Comparison of ENCODE assay signal across 9 cellular contexts in genomic region chr5:109692011-109692410, GRCh38. TPM values are rescaled to one million over a fixed set of nuclear protein-coding genes. Genes with fewer than 3 reads are reported as not detected.
A peak's percentile ranks its signal among the peaks of the same experiment; 100 is the strongest.
DNase-seq lines count a peak whose midpoint lies in the region; ATAC-seq, FAIRE-seq and TF ChIP-seq lines count a peak whose summit lies in the region.
"Had no signal": no experiment of that assay in that cellular context is flagged by ENCODE, and none has a peak within 500 bp of the region (broad histone marks: within the 10 kb centered on the region; RNA-seq: fewer than 3 reads in every experiment).

No MANE protein-coding gene starts in this region.

- no peak for TF ChIP-seq POLR2A in H1 (IDR thresholded peaks at IDR 0.05; ENCODE audit: control extremely low read depth in 1 of 2, low read depth in 2 of 2, low read length in 2 of 2)

- H3K27ac ChIP-seq in H1 (ENCODE audit: low read depth, low read length) (no peak overlapping the region), rectal smooth muscle tissue (ENCODE audit: low read depth, low read length) (no peak overlapping the region)

- H3K23me2 ChIP-seq in H1 (ENCODE audit: low read depth, low read length) = no peaks in the 10 kb centered on the region; the same call in 1 of the 2 replicates

- no peak for TF ChIP-seq RAD21 in H1 (IDR thresholded peaks at IDR 0.05 in 1 of 2, conservative IDR thresholded peaks at IDR 0.05 in 1 of 2; ENCODE audit: low read depth in 2 of 2, low read length in 2 of 2)

- no peak for FAIRE-seq in H1 (lab: Jason Lieb, UNC)
- FAIRE-seq: endometrium had no signal

- CTCF ChIA-PET in H1 (lab: Charles Lee; ENCODE audit: partially characterized antibody) = interaction anchor here (0.8 to 1.8 kb wide), 5 partner anchors 10 to 153 kb away, joined by 3 to 5 read pairs (median 3); no protein-coding TSS in a partner anchor

- H3K79me1 ChIP-seq in H1 (ENCODE audit: low read depth, low read length) = no peaks in the 10 kb centered on the region; the same call in 1 of the 2 replicates

- no peak overlapping the region for H2BK12ac ChIP-seq in H1 (ENCODE audit: low read depth, low read length)

- H3K4ac ChIP-seq in H1 (replicated peaks; ENCODE audit: insufficient read length, low read depth, low read length) = no peak overlapping the region

- peak overlapping the region; percentile 81 to 84 for H3K4me2 ChIP-seq in H1 (ENCODE audit: insufficient read depth in 1 of 2, low read depth in 2 of 2, low read length in 2 of 2)

- peaks cover 0 to 3% of the 10 kb centered on the region in 2 experiments; a peak in 1 of 4 replicates for H3K9me3 ChIP-seq in H1 (ENCODE audit: insufficient read depth in 2 of 2, low read depth in 1 of 2, low read length in 1 of 2)

- no peak overlapping the region for H3K18ac ChIP-seq in H1 (ENCODE audit: extremely low read depth, low read length)

- no peak overlapping the region for H4K91ac ChIP-seq in H1 (replicated peaks; ENCODE audit: insufficient read length, low read length)

- peak; percentile 53 for DNase-seq in GM03348 (ENCODE audit: low spot score)
- peak; percentile 66 for DNase-seq in OCI-M1 (lab: John Stamatoyannopoulos, UW)
- no peak for DNase-seq in H1 (ENCODE audit: low read depth in 1 of 2, low spot score in 2 of 2)
- no peak for DNase-seq in medulla oblongata (ENCODE audit: extremely low spot score)
- no peak for DNase-seq in KBM-7
- DNase-seq in globus pallidus (ENCODE audit: low spot score) = no peak

- TF ChIP-seq EP300 in H1 (IDR thresholded peaks at IDR 0.05; ENCODE audit: borderline replicate concordance in 1 of 2, low read depth in 2 of 2, low read length in 2 of 2) = no peak

- POLR2A ChIA-PET in H1 (lab: Charles Lee; ENCODE audit: partially characterized antibody) = interaction anchor here (1.2 kb wide), 1 partner anchor 13 kb away, joined by 5 read pairs; no protein-coding TSS in a partner anchor

- no peak overlapping the region for H2BK120ac ChIP-seq in H1 (replicated peaks; ENCODE audit: low read depth, low read length)

- no peak overlapping the region for H2BK5ac ChIP-seq in H1 (ENCODE audit: low read depth, low read length)

- no peak overlapping the region for H2BK20ac ChIP-seq in H1 (ENCODE audit: low read length)

- no peaks in the 10 kb centered on the region for H3K27me3 ChIP-seq in H1 (replicated peaks in 1 of 4; ENCODE audit: control insufficient read depth in 3 of 4, extremely low read depth in 1 of 4, insufficient read depth in 3 of 4, low read length in 3 of 4)
- no peaks in the 10 kb centered on the region for H3K27me3 ChIP-seq in rectal smooth muscle tissue (ENCODE audit: control insufficient read depth, insufficient read depth, low read length)

- no peak overlapping the region for H3K56ac ChIP-seq in H1 (replicated peaks; ENCODE audit: insufficient read length, low read depth, low read length)

- TF ChIP-seq CTCF in H1 (IDR thresholded peaks at IDR 0.05; ENCODE audit: control extremely low read depth in 1 of 3, insufficient read depth in 1 of 3, low read depth in 1 of 3, low read length in 3 of 3) = no peak

- no peak overlapping the region for H4K8ac ChIP-seq in H1 (ENCODE audit: extremely low read depth, insufficient read depth, low read length)

- H3K23ac ChIP-seq in H1 (ENCODE audit: insufficient read length) = no peak overlapping the region

- no peak overlapping the region for H2AK5ac ChIP-seq in H1 (ENCODE audit: low read depth, low read length)

- 0 out of 8 replicates have a peak, but pooled peaks cover 0 to 2% (median 0%) of the 10 kb centered on the region in 4 experiments for H3K36me3 ChIP-seq in H1 (ENCODE audit: control insufficient read depth in 2 of 4, insufficient read depth in 4 of 4, low read length in 3 of 4)
- H3K36me3 ChIP-seq in rectal smooth muscle tissue (ENCODE audit: control insufficient read depth, insufficient read depth, low read length) = no peaks in the 10 kb centered on the region

- no peak for ATAC-seq in HG03196 (IDR thresholded peaks at IDR 0.05; ENCODE audit: unreplicated experiment)

- 95% methylated on average over 1 of the region's 1 CpG; no CpG with 5 or more reads in 1 of the 2 experiments for WGBS in H1 (ENCODE audit: extremely low coverage in 1 of 2, insufficient coverage in 1 of 2, insufficient read length in 1 of 2, insufficient replicate concordance in 2 of 2, low coverage in 1 of 2, low lambda C conversion rate in 2 of 2, missing lambda C conversion rate in 1 of 2), 2 experiments

- no peak overlapping the region for H2AFZ ChIP-seq in H1 (ENCODE audit: low read length)

- peaks cover 29 to 36% of the 10 kb centered on the region in 2 experiments for H4K20me1 ChIP-seq in H1 (replicated peaks in 1 of 2; ENCODE audit: control insufficient read depth in 1 of 2, insufficient read depth in 2 of 2, low read length in 2 of 2)

- no peak overlapping the region for H4K5ac ChIP-seq in H1 (ENCODE audit: insufficient read length, low read depth, low read length)

- H3K4me1 ChIP-seq in H1 (replicated peaks in 1 of 4; ENCODE audit: control insufficient read depth in 3 of 4, insufficient read depth in 4 of 4, low read length in 3 of 4) (peaks cover 2 to 17% (median 13%) of the 10 kb centered on the region in 4 experiments; a peak in 4 of 7 replicates), rectal smooth muscle tissue (ENCODE audit: control insufficient read depth, insufficient read depth, low read length) (peaks cover 16% of the 10 kb centered on the region)

- H3K79me2 ChIP-seq in H1 (ENCODE audit: control insufficient read depth in 1 of 2, insufficient read depth in 2 of 2, low read length in 2 of 2) = peaks cover 27 to 66% of the 10 kb centered on the region in 2 experiments

- in situ Hi-C loops in KBM-7 (cut with MboI; ENCODE audit: low pct_unique_long_range_greater_than_20kb, low sequenced_read_pairs) = no loop called here

- H3K9ac ChIP-seq in H1 (replicated peaks in 1 of 4; ENCODE audit: extremely low read depth in 1 of 4, low read depth in 3 of 4, low read length in 3 of 4) (no peak overlapping the region), rectal smooth muscle tissue (ENCODE audit: low read length) (no peak overlapping the region)

- H3K4me3 ChIP-seq in H1 (ENCODE audit: extremely low read depth in 1 of 4, insufficient read depth in 2 of 4, low read depth in 3 of 4, low read length in 4 of 4) (peak overlapping the region; percentile 15 to 93 (median 87); a peak in 4 of 8 replicates), rectal smooth muscle tissue (ENCODE audit: low read length) (peak overlapping the region; percentile 86)

- no peak overlapping the region for H3K14ac ChIP-seq in H1 (ENCODE audit: insufficient read length)

- no peak overlapping the region for H2BK15ac ChIP-seq in H1 (ENCODE audit: low read length)

TF ChIP-seq in H1, 55 proteins besides CTCF, POLR2A, EP300 and RAD21:
- TF ChIP-seq CHD1 (IDR thresholded peaks at IDR 0.05; ENCODE audit: low read depth, low read length) (no peak), BACH1 (IDR thresholded peaks at IDR 0.05; ENCODE audit: low read length) (no peak), BCL11A (IDR thresholded peaks at IDR 0.05; ENCODE audit: low read depth in 2 of 2, low read length in 2 of 2) (no peak), EZH2 (IDR thresholded peaks at IDR 0.05; ENCODE audit: low read depth, low read length, severe bottlenecking) (no peak), RNF2 (IDR thresholded peaks at IDR 0.05; ENCODE audit: borderline replicate concordance, low read depth, low read length, missing control alignments, poor library complexity, severe bottlenecking) (no peak), RFX5 (IDR thresholded peaks at IDR 0.05; ENCODE audit: borderline replicate concordance, low read depth, low read length) (no peak), RXRA (IDR thresholded peaks at IDR 0.05; ENCODE audit: insufficient read depth, low read depth, low read length) (no peak), MAX (IDR thresholded peaks at IDR 0.05) (no peak), NANOG (IDR thresholded peaks at IDR 0.05; ENCODE audit: insufficient read depth, low read depth, low read length, poor library complexity, severe bottlenecking) (no peak), HDAC2 (IDR thresholded peaks at IDR 0.05; ENCODE audit: borderline replicate concordance in 1 of 2, low read depth in 2 of 2, low read length in 2 of 2) (no peak), KDM4A (IDR thresholded peaks at IDR 0.05; ENCODE audit: low read depth, low read length, severe bottlenecking) (no peak), TBP (IDR thresholded peaks at IDR 0.05; ENCODE audit: low read depth, low read length) (no peak), SIRT6 (IDR thresholded peaks at IDR 0.05; ENCODE audit: low read length) (no peak), TCF12 (IDR thresholded peaks at IDR 0.05; ENCODE audit: low read depth, low read length) (no peak), EGR1 (IDR thresholded peaks at IDR 0.05; ENCODE audit: borderline replicate concordance, low read depth, low read length) (no peak), JUND (IDR thresholded peaks at IDR 0.05; ENCODE audit: low read length) (no peak), BRCA1 (IDR thresholded peaks at IDR 0.05; ENCODE audit: low read depth, low read length) (no peak), SRF (IDR thresholded peaks at IDR 0.05; ENCODE audit: low read depth, low read length) (no peak)

RNA-seq across cellular contexts. Expression of gene MAN2A1, which starts 2.3 kb away (rescaled TPM):
- total RNA-seq in H1 (2021; fragmentation: NEBNext Ultra II Directional; extraction: Animal tissue kit (Norgen Biotek cat#: 25700)) = 98.5 and 102 TPM in 2 replicates
- 20.1 and 29.1 TPM in 2 replicates for polyA plus RNA-seq in H1 (2011; rRNA removed)
- polyA plus RNA-seq in H1 (2011; cell fraction: cytosol; rRNA removed) = 35.0 TPM
- polyA plus RNA-seq in H1 (2011; cell fraction: nucleus; rRNA removed) = 28.9 TPM
- 29.2 to 52.7 TPM (median 36.2 TPM) in 4 replicates for polyA plus RNA-seq in H1 (2012, experiment 1 of 2)
- 3.3 TPM for polyA plus RNA-seq in H1 (2012, experiment 2 of 2)
- polyA plus RNA-seq in H1 (2013, experiment 1 of 2) = 92.3 TPM
- polyA plus RNA-seq in H1 (2013, experiment 2 of 2) = 83.3 TPM
- 120 and 166 TPM in 2 replicates for polyA minus RNA-seq in H1 (2011; rRNA and poly(A)+ RNA removed)
- 68.3 TPM for polyA minus RNA-seq in H1 (2011; cell fraction: cytosol; rRNA and poly(A)+ RNA removed)
- polyA minus RNA-seq in H1 (2011; cell fraction: nucleus; rRNA and poly(A)+ RNA removed) = 160 TPM

Comparison
In these comparisons a context has a peak if more than half of its experiments do, and no peak if none do; other contexts are left out.
1. DNase-seq: peak in GM03348 (single experiment) and OCI-M1 (single experiment); none in H1 (0 of 2), medulla oblongata (single experiment), KBM-7 (single experiment) and globus pallidus (single experiment).